In the genomic region with DNA sequence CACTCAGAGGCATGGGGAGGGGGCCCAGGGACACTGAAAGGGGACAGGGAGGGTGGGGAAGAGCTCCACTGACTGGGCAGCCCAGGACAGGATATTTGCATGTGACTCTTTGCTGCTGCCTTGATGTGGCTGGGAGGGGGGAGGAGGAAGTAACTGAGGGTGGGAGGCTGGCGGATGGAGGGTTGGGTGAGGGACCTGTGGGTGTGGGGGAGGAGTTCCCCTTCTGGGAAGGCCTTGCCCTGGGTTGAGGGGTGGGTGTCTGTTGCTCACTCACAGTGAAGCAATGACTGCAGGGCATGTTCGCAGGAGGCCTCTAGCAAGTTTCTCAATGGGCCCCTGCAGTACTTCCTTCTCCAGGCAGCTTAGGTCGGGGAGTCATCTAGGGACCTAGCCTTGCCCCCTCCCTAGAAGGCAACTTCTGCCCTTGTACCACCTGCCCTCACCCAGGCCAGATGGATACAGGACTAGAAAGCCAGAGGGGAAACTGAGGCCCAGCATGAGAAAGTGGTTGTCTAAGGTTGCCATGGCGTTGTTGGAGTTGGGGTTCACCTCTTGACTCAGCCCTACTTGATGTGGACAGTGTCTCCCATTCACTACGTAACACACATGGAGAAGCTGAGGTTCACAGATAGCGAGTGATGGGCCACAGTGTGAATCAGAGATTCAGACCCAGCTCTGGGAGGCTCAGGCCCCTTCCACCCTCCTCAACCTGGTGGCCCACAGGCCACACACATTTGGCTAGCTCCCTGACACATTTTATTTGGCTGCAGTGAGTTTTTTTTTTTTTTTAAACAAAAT, we compare ENCODE assay signal across 9 cellular contexts. TPM values are rescaled to one million over a fixed set of nuclear protein-coding genes. Genes with fewer than 3 reads are reported as not detected.
DNase-seq lines count a peak whose midpoint lies in the region; ATAC-seq and TF ChIP-seq lines count a peak whose summit lies in the region.
"Had no signal": no experiment of that assay in that cellular context is flagged by ENCODE, and none has a peak within 500 bp of the region (broad histone marks: within the 10 kb centered on the region; RNA-seq: fewer than 3 reads in every experiment).

No MANE protein-coding gene starts in this region.

- no peak for TF ChIP-seq CTCF in NB4 (IDR thresholded peaks at IDR 0.05; ENCODE audit: low read depth, low read length)
- TF ChIP-seq CTCF in dorsolateral prefrontal cortex (IDR thresholded peaks at IDR 0.05 in 54 of 56, conservative IDR thresholded peaks at IDR 0.05 in 2 of 56; ENCODE audit: low read depth in 1 of 56, partially characterized antibody in 56 of 56), result no peak

- no peaks in the 10 kb centered on the region for H3K9me3 ChIP-seq in right cardiac atrium (ENCODE audit: control insufficient read depth, low read length)

- H3K27me3 ChIP-seq in right cardiac atrium (ENCODE audit: control insufficient read depth, insufficient read depth), result no peaks in the 10 kb centered on the region
- H3K27me3 ChIP-seq in dorsolateral prefrontal cortex, result no peaks in the 10 kb centered on the region

- intact Hi-C loops in right cardiac atrium (cut with DNase I), result no loop called here
- intact Hi-C loops in dorsolateral prefrontal cortex (cut with DNase I), result no loop called here

- peaks cover 11% of the 10 kb centered on the region for H3K4me1 ChIP-seq in right cardiac atrium (ENCODE audit: control insufficient read depth, insufficient read depth, low read length)

- peak overlapping the region; percentile 96 for H3K4me3 ChIP-seq in NB4 (ENCODE audit: low read depth, low read length)
- H3K4me3 ChIP-seq in right cardiac atrium (ENCODE audit: low read length), result no peak overlapping the region
- no peak overlapping the region for H3K4me3 ChIP-seq in dorsolateral prefrontal cortex

- ATAC-seq in right cardiac atrium (no peak), HG03354 (IDR thresholded peaks at IDR 0.05; ENCODE audit: poor library complexity, severe bottlenecking, unreplicated experiment) (no peak)
- ATAC-seq: Panc1 had no signal

- no peak for TF ChIP-seq POLR2A in NB4 (IDR thresholded peaks at IDR 0.05; ENCODE audit: extremely low read depth, insufficient read length)

- peak; percentile 99 for DNase-seq in NB4 (ENCODE audit: low read depth)
- peak; percentile 79 for DNase-seq in activated CD8-positive, alpha-beta memory T cell treated with anti-CD3 and anti-CD28 coated beads, Interleukin-2, amount 50 U/mL, for 24 hours (ENCODE audit: extremely low read depth)
- peak; percentile 61 to 86 (median 79) for DNase-seq in right cardiac atrium
- peak; percentile 69 to 88 (median 88) for DNase-seq in stimulated activated CD4-positive, alpha-beta T cell treated with anti-CD3 and anti-CD28 coated beads, TNF-alpha, amount 100 ng/mL, for 48 hours (ENCODE audit: low read depth in 3 of 3)
- no peak for DNase-seq in NCI-H345 (lab: John Stamatoyannopoulos, UW)
- no peak for DNase-seq in dorsolateral prefrontal cortex

- H3K27ac ChIP-seq in right cardiac atrium (ENCODE audit: low read length), result no peak overlapping the region
- peak overlapping the region in 14 of 59 donors; percentile 5 to 56 (median 24) for H3K27ac ChIP-seq in dorsolateral prefrontal cortex

- WGBS in right cardiac atrium, result 82% methylated on average over 6 of the region's 6 CpGs

RNA-seq across cellular contexts. Expression of a gene that starts 3.0 kb away (rescaled TPM):
- total RNA-seq in right cardiac atrium (10 to 100 TPM; 13.2 to 16.9 (median 15.5) TPM), dorsolateral prefrontal cortex (10 to 100 TPM; 25.6 to 45.9 (median 34.0) TPM)
- 7.4 TPM for polyA plus RNA-seq in right cardiac atrium

RNA-seq across cellular contexts. Expression of a gene that starts 17.2 kb away (rescaled TPM):
- total RNA-seq in right cardiac atrium (under 1 TPM in 3 of 4 donors, not detected in 1; 0.33 to 0.45 (median 0.35) TPM), dorsolateral prefrontal cortex (10 to 100 TPM in 119 of 120 experiments, 1 to 10 TPM in 1; 8.4 to 26.6 (median 16.7) TPM)
- 0.27 TPM for polyA plus RNA-seq in right cardiac atrium

RNA-seq across cellular contexts. Expression of a gene that starts 20.1 kb away (rescaled TPM):
- under 1 TPM; 0.17 to 0.34 (median 0.26) TPM for total RNA-seq in right cardiac atrium
- 0.27 TPM for polyA plus RNA-seq in right cardiac atrium
- 10 to 100 TPM in 15 of 120 experiments, 1 to 10 TPM in 105; 1.8 to 14.5 (median 7.5) TPM for total RNA-seq in dorsolateral prefrontal cortex

RNA-seq across cellular contexts. Expression of a gene that starts 29.0 kb away (rescaled TPM):
- total RNA-seq in right cardiac atrium (not detected), dorsolateral prefrontal cortex (not detected)
- polyA plus RNA-seq in right cardiac atrium, result not detected
- total RNA-seq: myocyte had no signal

RNA-seq across cellular contexts. Expression of a gene that starts 44.0 kb away (rescaled TPM):
- total RNA-seq in right cardiac atrium (10 to 100 TPM; 15.3 to 44.8 (median 25.3) TPM), dorsolateral prefrontal cortex (100 to 1,000 TPM in 63 of 120 experiments, 10 to 100 TPM in 57; 46.8 to 130 (median 101) TPM)
- polyA plus RNA-seq in right cardiac atrium, result 17.7 TPM

Comparison
In these comparisons a context has a peak if more than half of its experiments do, and no peak if none do; other contexts are left out.
1. DNase-seq: peak in NB4 (single experiment), activated CD8-positive, alpha-beta memory T cell treated with anti-CD3 and anti-CD28 coated beads, Interleukin-2, amount 50 U/mL, for 24 hours (single experiment), right cardiac atrium (3 of 3) and stimulated activated CD4-positive, alpha-beta T cell treated with anti-CD3 and anti-CD28 coated beads, TNF-alpha, amount 100 ng/mL, for 48 hours (3 of 3); none in NCI-H345 (single experiment) and dorsolateral prefrontal cortex (0 of 10).
2. RNA of a gene that starts 17.2 kb away (total RNA-seq): 8.4 to 26.6 TPM in dorsolateral prefrontal cortex; 0.33 to 0.45 TPM in right cardiac atrium; every median in the first group is over 4 times any median in the second.